Comparison of ENCODE assay signal across 22 cellular contexts in genomic region chr4:164945146-164945545, GRCh38. TPM values are rescaled to one million over a fixed set of nuclear protein-coding genes. Genes with fewer than 3 reads are reported as not detected.
DNase-seq lines count a peak whose midpoint lies in the region; ATAC-seq, FAIRE-seq and TF ChIP-seq lines count a peak whose summit lies in the region.
"Had no signal": no experiment of that assay in that cellular context is flagged by ENCODE, and none has a peak within 500 bp of the region (broad histone marks: within the 10 kb centered on the region; RNA-seq: fewer than 3 reads in every experiment).

No MANE protein-coding gene starts in this region.

- CTCF ChIA-PET in WTC11 (lab: Charles Lee): no interaction called here

- intact Hi-C loops in pancreas (cut with DNase I): no loop called here

- H3K4me2 ChIP-seq in neural progenitor cell: no peak overlapping the region

- H3K9me3 Mint-ChIP-seq in WTC11 (no peaks in the 10 kb centered on the region), neural progenitor cell (peaks cover 2% of the 10 kb centered on the region)

- POLR2A ChIA-PET in WTC11 (lab: Charles Lee): no interaction called here

- H3K4me3 ChIP-seq in H7 (ENCODE audit: insufficient read depth, low read depth, low read length): no peak overlapping the region
- H3K4me3 ChIP-seq in neural progenitor cell: no peak overlapping the region
- H3K4me3 ChIP-seq in pancreas: no peak overlapping the region
- H3K4me3 ChIP-seq: GM12878, HAP-1 had no signal

- TF ChIP-seq CTCF in WTC11 (IDR thresholded peaks at IDR 0.05) (no peak), neural progenitor cell (IDR thresholded peaks at IDR 0.05) (no peak), pancreas (IDR thresholded peaks at IDR 0.05) (no peak)

- H3K27ac ChIP-seq in neural progenitor cell (no peak overlapping the region), pancreas (no peak overlapping the region)

- H3K4me3 Mint-ChIP-seq in WTC11 (no peak overlapping the region), neural progenitor cell (no peak overlapping the region)
- H3K4me3 Mint-ChIP-seq: CD4-positive, CD25-positive, alpha-beta regulatory T cell; CD8-positive, alpha-beta memory T cell had no signal

- H3F3A ChIP-seq in neural progenitor cell (ENCODE audit: low read depth): no peaks in the 10 kb centered on the region

- ATAC-seq in WTC11: peak; percentile 19; the same call in 1 of the 2 replicates
- ATAC-seq in pancreas: no peak
- no peak for ATAC-seq in GM18873 (IDR thresholded peaks at IDR 0.05; ENCODE audit: low FRiP score, unreplicated experiment)
- ATAC-seq in GM21786 (IDR thresholded peaks at IDR 0.05; ENCODE audit: unreplicated experiment): no peak
- ATAC-seq: GM12878 had no signal

- no peak overlapping the region for H3K27ac Mint-ChIP-seq in WTC11
- H3K27ac Mint-ChIP-seq in neural progenitor cell: no peak overlapping the region
- H3K27ac Mint-ChIP-seq: CD4-positive, CD25-positive, alpha-beta regulatory T cell; CD8-positive, alpha-beta memory T cell had no signal

- H3K79me2 ChIP-seq in neural progenitor cell (ENCODE audit: low read depth): no peaks in the 10 kb centered on the region

- no peaks in the 10 kb centered on the region for H3K9me3 ChIP-seq in neural progenitor cell (ENCODE audit: low read depth)
- no peaks in the 10 kb centered on the region for H3K9me3 ChIP-seq in pancreas
- H3K9me3 ChIP-seq: BE2C, HAP-1 had no signal

- H3K4me1 ChIP-seq in neural progenitor cell: peaks cover 10% of the 10 kb centered on the region
- no peaks in the 10 kb centered on the region for H3K4me1 ChIP-seq in pancreas
- H3K4me1 ChIP-seq: BE2C, HAP-1 had no signal

- H3K36me3 Mint-ChIP-seq in WTC11 (no peaks in the 10 kb centered on the region), neural progenitor cell (no peaks in the 10 kb centered on the region)
- H3K36me3 Mint-ChIP-seq: CD4-positive, CD25-positive, alpha-beta regulatory T cell; CD8-positive, alpha-beta memory T cell had no signal

- H3K27me3 Mint-ChIP-seq in WTC11 (ENCODE audit: low read depth) (no peaks in the 10 kb centered on the region), neural progenitor cell (ENCODE audit: insufficient read depth, low read depth) (peaks cover 2% of the 10 kb centered on the region)

- H2AFZ ChIP-seq in neural progenitor cell (replicated peaks): peak overlapping the region; percentile 82

- H3K4me1 Mint-ChIP-seq in WTC11 (peaks cover 9% of the 10 kb centered on the region), neural progenitor cell (peaks cover 13% of the 10 kb centered on the region)
- H3K4me1 Mint-ChIP-seq: CD4-positive, CD25-positive, alpha-beta regulatory T cell; CD8-positive, alpha-beta memory T cell had no signal

- no peak overlapping the region for H3K9ac ChIP-seq in neural progenitor cell

- no peak for FAIRE-seq in pancreas (lab: Jason Lieb, UNC)
- FAIRE-seq: A204.1, GM12878, GM19239 had no signal

- no peaks in the 10 kb centered on the region for H3K36me3 ChIP-seq in H7 (replicated peaks; ENCODE audit: control insufficient read depth, insufficient read depth, low read length)
- no peaks in the 10 kb centered on the region for H3K36me3 ChIP-seq in neural progenitor cell
- no peaks in the 10 kb centered on the region for H3K36me3 ChIP-seq in pancreas
- H3K36me3 ChIP-seq: BE2C, HAP-1 had no signal

- DNase-seq in H7 (peak; percentile 26), WTC11 (ENCODE audit: low spot score) (no peak), neural progenitor cell (ENCODE audit: low spot score) (no peak), pancreas (no peak)
- DNase-seq: ACHN; BE2C; C1 segment of cervical spinal cord; CD4-positive, CD25-positive, alpha-beta regulatory T cell; CD8-positive, alpha-beta memory T cell; COR-L47; DMS 273 treated with DMSO at 0.1 percent for 48 hours; DMS53; DND-41; EL; GOT3 had no signal

- no peaks in the 10 kb centered on the region for H3K27me3 ChIP-seq in H7 (ENCODE audit: control insufficient read depth, insufficient read depth, low read length)
- no peaks in the 10 kb centered on the region for H3K27me3 ChIP-seq in neural progenitor cell
- peaks cover 0 to 4% (median 0%) of the 10 kb centered on the region in 4 donors for H3K27me3 ChIP-seq in pancreas

- H4K20me1 ChIP-seq in neural progenitor cell (ENCODE audit: low read depth): no peaks in the 10 kb centered on the region

- 50 to 52% methylated on average over 5 of the region's 5 CpGs for WGBS in pancreas, 2 donors

TF ChIP-seq in WTC11, 78 proteins besides CTCF, POLR2A, EP300 and RAD21 (continues in another document):
- no peak for TF ChIP-seq PREB (CRISPR knock-in tag; IDR thresholded peaks at IDR 0.05; ENCODE audit: borderline replicate concordance)
- no peak for TF ChIP-seq ZNF138 (CRISPR knock-in tag; conservative IDR thresholded peaks at IDR 0.05)
- TF ChIP-seq TEAD4 (CRISPR knock-in tag; IDR thresholded peaks at IDR 0.05): no peak
- no peak for TF ChIP-seq KAT7 (CRISPR knock-in tag; IDR thresholded peaks at IDR 0.05; ENCODE audit: borderline replicate concordance)
- no peak for TF ChIP-seq OVOL2 (CRISPR knock-in tag; IDR thresholded peaks at IDR 0.05; ENCODE audit: borderline replicate concordance)
- no peak for TF ChIP-seq ETV6 (CRISPR knock-in tag; IDR thresholded peaks at IDR 0.05)
- no peak for TF ChIP-seq EMX1 (CRISPR knock-in tag; IDR thresholded peaks at IDR 0.05)
- TF ChIP-seq ELF4 (CRISPR knock-in tag; IDR thresholded peaks at IDR 0.05; ENCODE audit: low read depth): no peak
- no peak for TF ChIP-seq FOXP4 (CRISPR knock-in tag; IDR thresholded peaks at IDR 0.05)
- TF ChIP-seq GABPB1 (CRISPR knock-in tag; IDR thresholded peaks at IDR 0.05): no peak
- TF ChIP-seq SMAD3 (CRISPR knock-in tag; IDR thresholded peaks at IDR 0.05; ENCODE audit: borderline replicate concordance): no peak
- no peak for TF ChIP-seq NFE2L1 (CRISPR knock-in tag; IDR thresholded peaks at IDR 0.05)
- TF ChIP-seq MYBL2 (CRISPR knock-in tag; IDR thresholded peaks at IDR 0.05): no peak
- no peak for TF ChIP-seq GRHL2 (CRISPR knock-in tag; IDR thresholded peaks at IDR 0.05; ENCODE audit: insufficient replicate concordance, severe bottlenecking)
- TF ChIP-seq ZNF532 (CRISPR knock-in tag; IDR thresholded peaks at IDR 0.05; ENCODE audit: borderline replicate concordance): no peak

RNA-seq across cellular contexts. Expression of gene TRIM61, which starts 32.3 kb away (rescaled TPM):
- total RNA-seq in H7 (2014; rRNA removed; shearing (Covaris generic)): 0.14 and 0.30 TPM in 2 replicates
- total RNA-seq in WTC11 (2021): 2.8 to 3.0 TPM (median 2.8 TPM) in 3 replicates
- not detected in 2 replicates for total RNA-seq in neural progenitor cell (ENCODE audit: low replicate concordance)
- under 1 TPM; 0.12 to 0.47 (median 0.18) TPM for total RNA-seq in pancreas
- polyA plus RNA-seq in pancreas: under 1 TPM; 0.11 to 0.70 TPM
- total RNA-seq: G401 had no signal
